23 cellular contexts compared by ENCODE assay signal in the genomic region with DNA sequence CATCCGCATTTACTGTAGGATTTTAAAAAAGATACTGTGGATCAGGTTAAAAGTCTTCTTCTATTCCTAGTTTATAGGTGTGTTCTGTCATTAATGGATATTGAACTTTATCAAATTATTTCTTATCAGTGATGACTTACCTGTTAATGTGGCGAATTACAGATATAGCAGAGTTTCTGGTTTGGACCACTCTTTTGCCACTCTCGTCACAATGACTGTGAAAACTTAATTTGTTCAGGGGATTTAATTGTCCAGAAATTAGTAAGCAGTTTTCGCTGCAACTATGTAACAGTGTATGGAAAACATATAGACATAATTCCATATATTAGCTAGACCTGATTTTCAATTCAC. TPM values are rescaled to one million over a fixed set of nuclear protein-coding genes. Genes with fewer than 3 reads are reported as not detected.
"Had no signal": no experiment of that assay in that cellular context is flagged by ENCODE, and none has a peak within 500 bp of the region (broad histone marks: within the 10 kb centered on the region; RNA-seq: fewer than 3 reads in every experiment).

No MANE protein-coding gene starts in this region.

- DNase-seq: activated CD4-positive, alpha-beta T cell treated with anti-CD3 and anti-CD28 coated beads, Interleukin-2, amount 10 ng/mL, durations not matched to agents 24 days and 14 days; activated CD4-positive, alpha-beta T cell treated with anti-CD3 and anti-CD28 coated beads, Interleukin-2, amount 50 U/mL, for 48 hours; activated CD8-positive, alpha-beta memory T cell treated with anti-CD3 and anti-CD28 coated beads, Interleukin-2, amount 10 ng/mL, durations not matched to agents 7 days and 5 days; caudate nucleus; colonic mucosa; KG1; NCI-H1092; NCI-H1417; NCI-H1930; NCI-H2171; NCI-H2227 treated with DMSO at 0.1 percent for 48 hours; NCI-H510A; NCI-H526 treated with DMSO at 0.1 percent for 48 hours; OCI-M1; RPMI8226; SJCRH30; SW 1271 had no signal

- H3K36me3 Mint-ChIP-seq: activated CD8-positive, alpha-beta memory T cell treated with anti-CD3 and anti-CD28 coated beads, Interleukin-2, amount 10 ng/mL, durations not matched to agents 7 days and 5 days; activated naive CD4-positive, alpha-beta T cell treated with anti-CD3 and anti-CD28 coated beads, Interleukin-2, amount 50 U/mL, for 72 hours had no signal

- H3K27me3 ChIP-seq: colonic mucosa, SJCRH30 had no signal

- H3K9me3 ChIP-seq: colonic mucosa, SJCRH30 had no signal

- H3K4me1 ChIP-seq: colonic mucosa, SJCRH30 had no signal

- ATAC-seq: activated CD4-positive, CD25-positive, alpha-beta regulatory T cell treated with anti-CD3 and anti-CD28 coated beads, Interleukin-2, amount 50 U/mL, for 24 hours; activated CD8-positive, alpha-beta memory T cell treated with anti-CD3 and anti-CD28 coated beads, Interleukin-2, amount 10 ng/mL, durations not matched to agents 7 days and 5 days; activated naive CD4-positive, alpha-beta T cell treated with anti-CD3 and anti-CD28 coated beads, Interleukin-2, amount 50 U/mL, for 72 hours; Panc1; Right ventricle myocardium inferior; SK-N-SH treated with all-trans-retinoic acid at 6 μM for 48 hours had no signal

- H3K27me3 Mint-ChIP-seq: activated CD8-positive, alpha-beta memory T cell treated with anti-CD3 and anti-CD28 coated beads, Interleukin-2, amount 10 ng/mL, durations not matched to agents 7 days and 5 days had no signal

- H3K4me3 ChIP-seq: colonic mucosa, SJCRH30 had no signal

- H3K36me3 ChIP-seq: colonic mucosa had no signal

- H3K9me3 Mint-ChIP-seq: activated CD4-positive, alpha-beta T cell treated with anti-CD3 and anti-CD28 coated beads, Interleukin-2, amount 10 ng/mL, durations not matched to agents 24 days and 14 days; activated naive CD4-positive, alpha-beta T cell treated with anti-CD3 and anti-CD28 coated beads, Interleukin-2, amount 50 U/mL, for 72 hours had no signal

- H3K27ac Mint-ChIP-seq: activated CD4-positive, alpha-beta T cell treated with anti-CD3 and anti-CD28 coated beads, Interleukin-2, amount 10 ng/mL, durations not matched to agents 24 days and 14 days; activated CD8-positive, alpha-beta memory T cell treated with anti-CD3 and anti-CD28 coated beads, Interleukin-2, amount 10 ng/mL, durations not matched to agents 7 days and 5 days; activated naive CD4-positive, alpha-beta T cell treated with anti-CD3 and anti-CD28 coated beads, Interleukin-2, amount 50 U/mL, for 72 hours had no signal

- H3K4me3 Mint-ChIP-seq: activated CD4-positive, alpha-beta T cell treated with anti-CD3 and anti-CD28 coated beads, Interleukin-2, amount 10 ng/mL, durations not matched to agents 24 days and 14 days; activated CD8-positive, alpha-beta memory T cell treated with anti-CD3 and anti-CD28 coated beads, Interleukin-2, amount 10 ng/mL, durations not matched to agents 7 days and 5 days had no signal

- H3K27ac ChIP-seq: colonic mucosa, SJCRH30 had no signal

- H3K4me1 Mint-ChIP-seq: activated CD4-positive, alpha-beta T cell treated with anti-CD3 and anti-CD28 coated beads, Interleukin-2, amount 10 ng/mL, durations not matched to agents 24 days and 14 days had no signal

RNA-seq across cellular contexts. Expression of gene COCH, which starts 14.9 kb away (rescaled TPM):
- total RNA-seq: M059J, SJCRH30 had no signal
